Comparison of ENCODE assay signal across 19 cellular contexts in the genomic region with DNA sequence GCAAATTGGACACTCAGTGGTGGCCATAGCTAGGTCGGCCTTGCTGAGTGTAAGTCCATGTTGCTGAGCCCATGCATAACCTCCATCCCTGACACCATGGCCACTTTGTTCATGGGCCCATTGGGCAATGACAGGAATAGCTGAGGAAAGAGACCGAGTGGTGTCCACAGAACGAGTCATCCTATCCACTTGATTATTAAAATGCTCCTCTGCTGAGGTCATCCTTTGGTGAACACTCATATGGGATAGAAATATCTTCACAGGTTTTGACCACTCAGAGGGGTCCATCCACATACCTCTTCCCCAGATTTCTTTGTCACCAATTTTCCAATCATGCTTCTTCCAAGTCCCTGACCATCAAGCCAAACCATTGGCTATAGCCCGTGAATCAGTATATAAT.
DNase-seq lines count a peak whose midpoint lies in the region; ATAC-seq and TF ChIP-seq lines count a peak whose summit lies in the region.
"Had no signal": no experiment of that assay in that cellular context is flagged by ENCODE, and none has a peak within 500 bp of the region (broad histone marks: within the 10 kb centered on the region; RNA-seq: fewer than 3 reads in every experiment).

No MANE protein-coding gene starts in this region.

- TF ChIP-seq CTCF in choroid plexus epithelial cell (conservative IDR thresholded peaks at IDR 0.05; ENCODE audit: low read depth, low read length) = no peak

- no peak overlapping the region for H3K4me3 ChIP-seq in choroid plexus epithelial cell (ENCODE audit: low read depth, low read length)
- H3K4me3 ChIP-seq: BLaER1, HAP-1, ovary, right lobe of liver, tibial nerve had no signal

- peak; percentile 83 for DNase-seq in EL
- DNase-seq in NCI-H226 = peak; percentile 47
- peak; percentile 14 for DNase-seq in choroid plexus epithelial cell (ENCODE audit: low read depth)
- DNase-seq in myocyte (ENCODE audit: low read depth) = peak; percentile 37
- DNase-seq in HuH-7.5 (ENCODE audit: low spot score) = no peak
- DNase-seq in 8988T = no peak
- DNase-seq in activated T-cell treated with anti-CD3 and anti-CD28 coated beads for 4 hours = no peak
- DNase-seq: activated naive CD8-positive, alpha-beta T cell treated with anti-CD3 and anti-CD28 coated beads, Interleukin-2, amount 50 U/mL, for 24 hours; central memory CD4-positive, alpha-beta T cell; naive thymus-derived CD4-positive, alpha-beta T cell; NCI-H2029 treated with DMSO at 0.1 percent for 48 hours; NCI-H446 treated with DMSO at 0.1 percent for 48 hours; ovary; right lobe of liver; stimulated activated naive CD4-positive, alpha-beta T cell had no signal

- no peak for ATAC-seq in GM21717 (IDR thresholded peaks at IDR 0.05; ENCODE audit: unreplicated experiment)
- ATAC-seq: activated naive CD8-positive, alpha-beta T cell treated with anti-CD3 and anti-CD28 coated beads, Interleukin-2, amount 50 U/mL, for 24 hours; naive thymus-derived CD4-positive, alpha-beta T cell had no signal

Comparison
In these comparisons a context has a peak if more than half of its experiments do, and no peak if none do; other contexts are left out.
1. DNase-seq: peak in EL (single experiment), NCI-H226 (single experiment), choroid plexus epithelial cell (single experiment) and myocyte (single experiment); none in HuH-7.5 (single experiment), 8988T (single experiment) and activated T-cell treated with anti-CD3 and anti-CD28 coated beads for 4 hours (single experiment).